ENCODE assay signal across 20 cellular contexts in the genomic region with DNA sequence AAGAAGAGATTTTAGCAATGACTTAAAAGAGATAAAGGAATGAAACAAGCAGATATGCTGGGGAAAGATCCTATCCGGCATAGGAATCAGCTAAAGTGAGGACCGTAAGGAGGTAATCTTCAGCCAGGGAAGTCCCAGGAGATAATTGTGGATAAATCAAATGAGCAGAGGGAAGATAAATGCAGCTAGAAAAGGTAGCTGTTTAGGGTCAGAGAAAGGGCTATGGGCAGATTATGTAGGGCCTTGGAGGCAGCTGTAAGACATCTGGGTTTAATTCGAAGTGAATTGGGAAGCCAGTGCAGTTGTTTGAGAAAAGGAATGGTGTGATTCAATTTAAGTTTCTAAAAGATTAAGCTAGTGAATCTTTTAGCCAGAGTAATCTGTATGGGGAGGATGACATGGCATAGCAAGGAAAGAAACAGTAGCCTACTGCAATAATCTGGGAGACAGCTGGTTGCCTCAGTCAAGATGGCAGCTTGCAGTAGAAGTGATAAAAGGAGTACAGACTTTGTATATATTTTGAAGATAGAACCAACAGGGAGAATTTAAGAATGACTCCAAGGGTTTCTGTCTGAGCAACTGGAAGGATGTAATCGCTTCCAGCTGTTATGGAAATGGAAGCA.
"Had no signal": no experiment of that assay in that cellular context is flagged by ENCODE, and none has a peak within 500 bp of the region (broad histone marks: within the 10 kb centered on the region; RNA-seq: fewer than 3 reads in every experiment).

No MANE protein-coding gene starts in this region.

- H3K27me3 ChIP-seq: colonic mucosa, gastrocnemius medialis, heart right ventricle, neutrophil, spleen, testis, tibial nerve had no signal

- DNase-seq: colonic mucosa; effector CD4-positive, alpha-beta T cell; endodermal cell; erythroblast; gastrocnemius medialis; heart right ventricle; hypothalamus; mammary epithelial cell; posterior cingulate gyrus; spleen; stimulated activated CD4-positive, alpha-beta T cell treated with anti-CD3 and anti-CD28 coated beads, Interleukin-15, amount 100 ng/mL, for 24 hours; stimulated activated CD4-positive, alpha-beta T cell treated with anti-CD3 and anti-CD28 coated beads, Interleukin-1b, Interleukin-23, amount 100 ng/mL, for 48 hours; stimulated activated CD4-positive, alpha-beta T cell treated with anti-CD3 and anti-CD28 coated beads, Interleukin-4, amount 100 ng/mL, for 24 hours; testis had no signal

- H3K36me3 ChIP-seq: colonic mucosa, gastrocnemius medialis, heart right ventricle, neutrophil, spleen, tibial nerve had no signal

- H3K4me1 ChIP-seq: colonic mucosa, gastrocnemius medialis, heart right ventricle, spleen, testis, tibial nerve had no signal

- ATAC-seq: gastrocnemius medialis; heart right ventricle; left lobe of liver; natural killer cell treated with Interleukin-12 subunit alpha and Interleukin-12 subunit beta and Interleukin-15 and Interleukin-18, amount 100 ng/mL, for 72 hours; sciatic nerve; stimulated activated memory B cell treated with anti-CD40 and anti-IgM and Interleukin-4, amounts not matched to agents 10 μg/mL and 1 μg/mL and 100 μg/mL, for 72 hours had no signal

- H3K4me3 ChIP-seq: colonic mucosa, gastrocnemius medialis, heart right ventricle, spleen, testis, tibial nerve had no signal

- H3K9me3 ChIP-seq: colonic mucosa, gastrocnemius medialis, heart right ventricle, neutrophil, testis, tibial nerve had no signal

- H3K27ac ChIP-seq: colonic mucosa, gastrocnemius medialis, heart right ventricle, neutrophil, spleen, testis, tibial nerve had no signal
